ENCODE assay signal across 1 cellular context in the genomic region with DNA sequence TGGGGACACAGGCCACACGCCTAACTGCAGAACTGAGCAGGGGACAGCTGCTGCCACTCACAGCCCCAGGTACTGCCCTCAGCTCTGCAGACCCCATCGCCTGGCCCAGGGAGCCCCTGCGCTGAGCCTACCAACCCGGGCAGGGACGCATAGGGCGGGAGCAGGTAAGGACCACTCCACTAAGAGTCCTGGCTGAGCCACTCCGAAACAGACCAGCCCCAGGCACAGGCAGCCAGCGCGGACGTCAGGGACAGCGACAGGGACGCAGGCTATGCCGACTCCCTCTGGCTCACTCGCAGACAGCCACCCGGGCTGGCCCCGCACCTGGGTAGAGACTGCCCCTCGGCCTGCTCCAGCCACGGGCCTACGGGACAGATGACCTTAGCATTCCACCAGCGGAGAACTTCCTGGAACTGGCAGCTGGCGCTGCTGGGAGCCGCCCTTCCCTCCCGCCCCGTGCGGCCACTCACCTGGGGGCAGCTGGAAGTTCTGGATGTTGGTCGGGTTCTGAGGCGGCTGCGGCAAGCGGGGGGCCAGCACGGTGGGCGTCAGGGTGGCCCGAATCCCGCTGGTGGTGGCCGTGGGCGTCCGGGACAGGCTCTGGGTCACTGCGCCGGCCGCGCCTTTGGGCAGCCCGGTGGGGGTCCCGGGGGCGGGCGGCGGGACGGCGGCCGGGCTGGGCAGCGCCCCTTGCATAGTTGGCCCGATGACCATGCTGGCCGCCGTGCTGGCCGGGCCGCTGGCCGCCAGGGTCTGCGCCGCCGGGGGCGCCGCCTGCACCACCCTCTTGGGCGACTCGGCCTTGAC.
TF ChIP-seq lines count a peak whose summit lies in the region.

No MANE protein-coding gene starts in this region.

TF ChIP-seq in HepG2, 621 proteins besides CTCF, POLR2A, EP300 and RAD21 (continued from another document and continues in another):
- TF ChIP-seq, protein P1, sequence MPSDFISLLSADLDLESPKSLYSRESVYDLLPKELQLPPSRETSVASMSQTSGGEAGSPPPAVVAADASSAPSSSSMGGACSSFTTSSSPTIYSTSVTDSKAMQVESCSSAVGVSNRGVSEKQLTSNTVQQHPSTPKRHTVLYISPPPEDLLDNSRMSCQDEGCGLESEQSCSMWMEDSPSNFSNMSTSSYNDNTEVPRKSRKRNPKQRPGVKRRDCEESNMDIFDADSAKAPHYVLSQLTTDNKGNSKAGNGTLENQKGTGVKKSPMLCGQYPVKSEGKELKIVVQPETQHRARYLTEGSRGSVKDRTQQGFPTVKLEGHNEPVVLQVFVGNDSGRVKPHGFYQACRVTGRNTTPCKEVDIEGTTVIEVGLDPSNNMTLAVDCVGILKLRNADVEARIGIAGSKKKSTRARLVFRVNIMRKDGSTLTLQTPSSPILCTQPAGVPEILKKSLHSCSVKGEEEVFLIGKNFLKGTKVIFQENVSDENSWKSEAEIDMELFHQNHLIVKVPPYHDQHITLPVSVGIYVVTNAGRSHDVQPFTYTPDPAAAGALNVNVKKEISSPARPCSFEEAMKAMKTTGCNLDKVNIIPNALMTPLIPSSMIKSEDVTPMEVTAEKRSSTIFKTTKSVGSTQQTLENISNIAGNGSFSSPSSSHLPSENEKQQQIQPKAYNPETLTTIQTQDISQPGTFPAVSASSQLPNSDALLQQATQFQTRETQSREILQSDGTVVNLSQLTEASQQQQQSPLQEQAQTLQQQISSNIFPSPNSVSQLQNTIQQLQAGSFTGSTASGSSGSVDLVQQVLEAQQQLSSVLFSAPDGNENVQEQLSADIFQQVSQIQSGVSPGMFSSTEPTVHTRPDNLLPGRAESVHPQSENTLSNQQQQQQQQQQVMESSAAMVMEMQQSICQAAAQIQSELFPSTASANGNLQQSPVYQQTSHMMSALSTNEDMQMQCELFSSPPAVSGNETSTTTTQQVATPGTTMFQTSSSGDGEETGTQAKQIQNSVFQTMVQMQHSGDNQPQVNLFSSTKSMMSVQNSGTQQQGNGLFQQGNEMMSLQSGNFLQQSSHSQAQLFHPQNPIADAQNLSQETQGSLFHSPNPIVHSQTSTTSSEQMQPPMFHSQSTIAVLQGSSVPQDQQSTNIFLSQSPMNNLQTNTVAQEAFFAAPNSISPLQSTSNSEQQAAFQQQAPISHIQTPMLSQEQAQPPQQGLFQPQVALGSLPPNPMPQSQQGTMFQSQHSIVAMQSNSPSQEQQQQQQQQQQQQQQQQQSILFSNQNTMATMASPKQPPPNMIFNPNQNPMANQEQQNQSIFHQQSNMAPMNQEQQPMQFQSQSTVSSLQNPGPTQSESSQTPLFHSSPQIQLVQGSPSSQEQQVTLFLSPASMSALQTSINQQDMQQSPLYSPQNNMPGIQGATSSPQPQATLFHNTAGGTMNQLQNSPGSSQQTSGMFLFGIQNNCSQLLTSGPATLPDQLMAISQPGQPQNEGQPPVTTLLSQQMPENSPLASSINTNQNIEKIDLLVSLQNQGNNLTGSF (CRISPR knock-in tag; IDR thresholded peaks at IDR 0.05), result peak; percentile 68; the same call in 1 of the 2 replicates
- TF ChIP-seq, protein P2, sequence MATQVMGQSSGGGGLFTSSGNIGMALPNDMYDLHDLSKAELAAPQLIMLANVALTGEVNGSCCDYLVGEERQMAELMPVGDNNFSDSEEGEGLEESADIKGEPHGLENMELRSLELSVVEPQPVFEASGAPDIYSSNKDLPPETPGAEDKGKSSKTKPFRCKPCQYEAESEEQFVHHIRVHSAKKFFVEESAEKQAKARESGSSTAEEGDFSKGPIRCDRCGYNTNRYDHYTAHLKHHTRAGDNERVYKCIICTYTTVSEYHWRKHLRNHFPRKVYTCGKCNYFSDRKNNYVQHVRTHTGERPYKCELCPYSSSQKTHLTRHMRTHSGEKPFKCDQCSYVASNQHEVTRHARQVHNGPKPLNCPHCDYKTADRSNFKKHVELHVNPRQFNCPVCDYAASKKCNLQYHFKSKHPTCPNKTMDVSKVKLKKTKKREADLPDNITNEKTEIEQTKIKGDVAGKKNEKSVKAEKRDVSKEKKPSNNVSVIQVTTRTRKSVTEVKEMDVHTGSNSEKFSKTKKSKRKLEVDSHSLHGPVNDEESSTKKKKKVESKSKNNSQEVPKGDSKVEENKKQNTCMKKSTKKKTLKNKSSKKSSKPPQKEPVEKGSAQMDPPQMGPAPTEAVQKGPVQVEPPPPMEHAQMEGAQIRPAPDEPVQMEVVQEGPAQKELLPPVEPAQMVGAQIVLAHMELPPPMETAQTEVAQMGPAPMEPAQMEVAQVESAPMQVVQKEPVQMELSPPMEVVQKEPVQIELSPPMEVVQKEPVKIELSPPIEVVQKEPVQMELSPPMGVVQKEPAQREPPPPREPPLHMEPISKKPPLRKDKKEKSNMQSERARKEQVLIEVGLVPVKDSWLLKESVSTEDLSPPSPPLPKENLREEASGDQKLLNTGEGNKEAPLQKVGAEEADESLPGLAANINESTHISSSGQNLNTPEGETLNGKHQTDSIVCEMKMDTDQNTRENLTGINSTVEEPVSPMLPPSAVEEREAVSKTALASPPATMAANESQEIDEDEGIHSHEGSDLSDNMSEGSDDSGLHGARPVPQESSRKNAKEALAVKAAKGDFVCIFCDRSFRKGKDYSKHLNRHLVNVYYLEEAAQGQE (IDR thresholded peaks at IDR 0.05; ENCODE audit: borderline replicate concordance in 1 of 2, low read depth in 1 of 2, low read length in 2 of 2), result no peak
- TF ChIP-seq, protein P3, sequence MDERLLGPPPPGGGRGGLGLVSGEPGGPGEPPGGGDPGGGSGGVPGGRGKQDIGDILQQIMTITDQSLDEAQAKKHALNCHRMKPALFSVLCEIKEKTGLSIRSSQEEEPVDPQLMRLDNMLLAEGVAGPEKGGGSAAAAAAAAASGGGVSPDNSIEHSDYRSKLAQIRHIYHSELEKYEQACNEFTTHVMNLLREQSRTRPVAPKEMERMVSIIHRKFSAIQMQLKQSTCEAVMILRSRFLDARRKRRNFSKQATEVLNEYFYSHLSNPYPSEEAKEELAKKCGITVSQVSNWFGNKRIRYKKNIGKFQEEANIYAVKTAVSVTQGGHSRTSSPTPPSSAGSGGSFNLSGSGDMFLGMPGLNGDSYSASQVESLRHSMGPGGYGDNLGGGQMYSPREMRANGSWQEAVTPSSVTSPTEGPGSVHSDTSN (CRISPR knock-in tag; IDR thresholded peaks at IDR 0.05), result no peak
- TF ChIP-seq ZNF546 (CRISPR knock-in tag; conservative IDR thresholded peaks at IDR 0.05) (no peak), MBNL3 (CRISPR knock-in tag; conservative IDR thresholded peaks at IDR 0.05) (no peak), ZC3H4 (CRISPR knock-in tag; IDR thresholded peaks at IDR 0.05; ENCODE audit: borderline replicate concordance) (no peak), HOXA7 (CRISPR knock-in tag; IDR thresholded peaks at IDR 0.05) (no peak), DPF2 (CRISPR knock-in tag; IDR thresholded peaks at IDR 0.05; ENCODE audit: borderline replicate concordance, low read depth) (no peak), ZIK1 (CRISPR knock-in tag; IDR thresholded peaks at IDR 0.05; ENCODE audit: borderline replicate concordance, low read depth) (no peak), ZNF383 (CRISPR knock-in tag; IDR thresholded peaks at IDR 0.05; ENCODE audit: borderline replicate concordance) (no peak), BRCA1 (CRISPR knock-in tag; IDR thresholded peaks at IDR 0.05) (no peak), SIX4 (CRISPR knock-in tag; IDR thresholded peaks at IDR 0.05) (no peak), ZNF274 (CRISPR knock-in tag; IDR thresholded peaks at IDR 0.05) (peak; percentile 82), ZNF431 (CRISPR knock-in tag; IDR thresholded peaks at IDR 0.05; ENCODE audit: borderline replicate concordance, low read depth) (no peak), NAIF1 (CRISPR knock-in tag; IDR thresholded peaks at IDR 0.05; ENCODE audit: borderline replicate concordance) (no peak), TCF7L2 (IDR thresholded peaks at IDR 0.05; ENCODE audit: low read depth, low read length) (no peak), HNF4G (IDR thresholded peaks at IDR 0.05; ENCODE audit: borderline replicate concordance, low read depth, low read length) (no peak), HNF4G (CRISPR knock-in tag; IDR thresholded peaks at IDR 0.05; ENCODE audit: borderline replicate concordance, low read depth) (no peak), MTF2 (CRISPR knock-in tag; IDR thresholded peaks at IDR 0.05; ENCODE audit: borderline replicate concordance) (no peak), CEBPG (CRISPR knock-in tag; IDR thresholded peaks at IDR 0.05) (no peak)
- TF ChIP-seq, protein P4, sequence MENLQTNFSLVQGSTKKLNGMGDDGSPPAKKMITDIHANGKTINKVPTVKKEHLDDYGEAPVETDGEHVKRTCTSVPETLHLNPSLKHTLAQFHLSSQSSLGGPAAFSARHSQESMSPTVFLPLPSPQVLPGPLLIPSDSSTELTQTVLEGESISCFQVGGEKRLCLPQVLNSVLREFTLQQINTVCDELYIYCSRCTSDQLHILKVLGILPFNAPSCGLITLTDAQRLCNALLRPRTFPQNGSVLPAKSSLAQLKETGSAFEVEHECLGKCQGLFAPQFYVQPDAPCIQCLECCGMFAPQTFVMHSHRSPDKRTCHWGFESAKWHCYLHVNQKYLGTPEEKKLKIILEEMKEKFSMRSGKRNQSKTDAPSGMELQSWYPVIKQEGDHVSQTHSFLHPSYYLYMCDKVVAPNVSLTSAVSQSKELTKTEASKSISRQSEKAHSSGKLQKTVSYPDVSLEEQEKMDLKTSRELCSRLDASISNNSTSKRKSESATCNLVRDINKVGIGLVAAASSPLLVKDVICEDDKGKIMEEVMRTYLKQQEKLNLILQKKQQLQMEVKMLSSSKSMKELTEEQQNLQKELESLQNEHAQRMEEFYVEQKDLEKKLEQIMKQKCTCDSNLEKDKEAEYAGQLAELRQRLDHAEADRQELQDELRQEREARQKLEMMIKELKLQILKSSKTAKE (CRISPR knock-in tag; IDR thresholded peaks at IDR 0.05; ENCODE audit: borderline replicate concordance), result peak; percentile 76; the same call in 1 of the 2 replicates
- TF ChIP-seq, protein P5, sequence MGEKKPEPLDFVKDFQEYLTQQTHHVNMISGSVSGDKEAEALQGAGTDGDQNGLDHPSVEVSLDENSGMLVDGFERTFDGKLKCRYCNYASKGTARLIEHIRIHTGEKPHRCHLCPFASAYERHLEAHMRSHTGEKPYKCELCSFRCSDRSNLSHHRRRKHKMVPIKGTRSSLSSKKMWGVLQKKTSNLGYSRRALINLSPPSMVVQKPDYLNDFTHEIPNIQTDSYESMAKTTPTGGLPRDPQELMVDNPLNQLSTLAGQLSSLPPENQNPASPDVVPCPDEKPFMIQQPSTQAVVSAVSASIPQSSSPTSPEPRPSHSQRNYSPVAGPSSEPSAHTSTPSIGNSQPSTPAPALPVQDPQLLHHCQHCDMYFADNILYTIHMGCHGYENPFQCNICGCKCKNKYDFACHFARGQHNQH (CRISPR knock-in tag; IDR thresholded peaks at IDR 0.05), result peak; percentile 68; the same call in 1 of the 2 replicates
- TF ChIP-seq, protein P6, sequence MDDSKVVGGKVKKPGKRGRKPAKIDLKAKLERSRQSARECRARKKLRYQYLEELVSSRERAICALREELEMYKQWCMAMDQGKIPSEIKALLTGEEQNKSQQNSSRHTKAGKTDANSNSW (CRISPR knock-in tag; IDR thresholded peaks at IDR 0.05; ENCODE audit: borderline replicate concordance), result 0 out of 2 replicates have a peak, but pooled peaks have one; percentile 92
- TF ChIP-seq, protein P7, sequence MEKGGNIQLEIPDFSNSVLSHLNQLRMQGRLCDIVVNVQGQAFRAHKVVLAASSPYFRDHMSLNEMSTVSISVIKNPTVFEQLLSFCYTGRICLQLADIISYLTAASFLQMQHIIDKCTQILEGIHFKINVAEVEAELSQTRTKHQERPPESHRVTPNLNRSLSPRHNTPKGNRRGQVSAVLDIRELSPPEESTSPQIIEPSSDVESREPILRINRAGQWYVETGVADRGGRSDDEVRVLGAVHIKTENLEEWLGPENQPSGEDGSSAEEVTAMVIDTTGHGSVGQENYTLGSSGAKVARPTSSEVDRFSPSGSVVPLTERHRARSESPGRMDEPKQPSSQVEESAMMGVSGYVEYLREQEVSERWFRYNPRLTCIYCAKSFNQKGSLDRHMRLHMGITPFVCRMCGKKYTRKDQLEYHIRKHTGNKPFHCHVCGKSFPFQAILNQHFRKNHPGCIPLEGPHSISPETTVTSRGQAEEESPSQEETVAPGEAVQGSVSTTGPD (CRISPR knock-in tag; IDR thresholded peaks at IDR 0.05), result peak; percentile 63; the same call in 1 of the 2 replicates
- TF ChIP-seq, protein P8, sequence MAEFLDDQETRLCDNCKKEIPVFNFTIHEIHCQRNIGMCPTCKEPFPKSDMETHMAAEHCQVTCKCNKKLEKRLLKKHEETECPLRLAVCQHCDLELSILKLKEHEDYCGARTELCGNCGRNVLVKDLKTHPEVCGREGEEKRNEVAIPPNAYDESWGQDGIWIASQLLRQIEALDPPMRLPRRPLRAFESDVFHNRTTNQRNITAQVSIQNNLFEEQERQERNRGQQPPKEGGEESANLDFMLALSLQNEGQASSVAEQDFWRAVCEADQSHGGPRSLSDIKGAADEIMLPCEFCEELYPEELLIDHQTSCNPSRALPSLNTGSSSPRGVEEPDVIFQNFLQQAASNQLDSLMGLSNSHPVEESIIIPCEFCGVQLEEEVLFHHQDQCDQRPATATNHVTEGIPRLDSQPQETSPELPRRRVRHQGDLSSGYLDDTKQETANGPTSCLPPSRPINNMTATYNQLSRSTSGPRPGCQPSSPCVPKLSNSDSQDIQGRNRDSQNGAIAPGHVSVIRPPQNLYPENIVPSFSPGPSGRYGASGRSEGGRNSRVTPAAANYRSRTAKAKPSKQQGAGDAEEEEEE (CRISPR knock-in tag; IDR thresholded peaks at IDR 0.05; ENCODE audit: borderline replicate concordance), result no peak
- TF ChIP-seq, protein P9, sequence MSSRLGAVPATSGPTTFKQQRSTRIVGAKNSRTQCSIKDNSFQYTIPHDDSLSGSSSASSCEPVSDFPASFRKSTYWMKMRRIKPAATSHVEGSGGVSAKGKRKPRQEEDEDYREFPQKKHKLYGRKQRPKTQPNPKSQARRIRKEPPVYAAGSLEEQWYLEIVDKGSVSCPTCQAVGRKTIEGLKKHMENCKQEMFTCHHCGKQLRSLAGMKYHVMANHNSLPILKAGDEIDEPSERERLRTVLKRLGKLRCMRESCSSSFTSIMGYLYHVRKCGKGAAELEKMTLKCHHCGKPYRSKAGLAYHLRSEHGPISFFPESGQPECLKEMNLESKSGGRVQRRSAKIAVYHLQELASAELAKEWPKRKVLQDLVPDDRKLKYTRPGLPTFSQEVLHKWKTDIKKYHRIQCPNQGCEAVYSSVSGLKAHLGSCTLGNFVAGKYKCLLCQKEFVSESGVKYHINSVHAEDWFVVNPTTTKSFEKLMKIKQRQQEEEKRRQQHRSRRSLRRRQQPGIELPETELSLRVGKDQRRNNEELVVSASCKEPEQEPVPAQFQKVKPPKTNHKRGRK (CRISPR knock-in tag; IDR thresholded peaks at IDR 0.05), result no peak
